In genomic region chr10:84825330-84825729, GRCh38 we compare ENCODE assay signal across 15 cellular contexts.
DNase-seq lines count a peak whose midpoint lies in the region; ATAC-seq and TF ChIP-seq lines count a peak whose summit lies in the region.
"Had no signal": no experiment of that assay in that cellular context is flagged by ENCODE, and none has a peak within 500 bp of the region (broad histone marks: within the 10 kb centered on the region; RNA-seq: fewer than 3 reads in every experiment).

No MANE protein-coding gene starts in this region.

- H3K27ac Mint-ChIP-seq in T-cell: no peak overlapping the region

- no peak overlapping the region for H4K8ac ChIP-seq in trophoblast cell (ENCODE audit: low read depth, low read length)

- no peak overlapping the region for H2AK5ac ChIP-seq in trophoblast cell (ENCODE audit: low read length)

- no peak overlapping the region for H2AFZ ChIP-seq in trophoblast cell (ENCODE audit: insufficient read depth, low read length, poor library complexity)

- peak overlapping the region; percentile 38 for H3K4me2 ChIP-seq in trophoblast cell (ENCODE audit: low read length)

- POLR2A ChIA-PET in T-cell (lab: Charles Lee): interaction anchor here in 1 of 2 donors (0.5 kb wide), 1 partner anchor 22 kb away, joined by 3 read pairs; no protein-coding TSS in a partner anchor

- no peak overlapping the region for H2BK120ac ChIP-seq in trophoblast cell (ENCODE audit: insufficient read depth, low read length, poor library complexity)

- H3K36me3 Mint-ChIP-seq in T-cell: no peaks in the 10 kb centered on the region
- H3K36me3 Mint-ChIP-seq: mesothelial cell of epicardium had no signal

- WGBS in trophoblast cell (ENCODE audit: extremely low coverage, insufficient coverage, insufficient read length): no CpG with 5 or more reads among the region's 1 CpG

- no peak overlapping the region for H3K4ac ChIP-seq in trophoblast cell (ENCODE audit: low read depth, low read length)

- H3K27me3 ChIP-seq in SJSA1 (replicated peaks): no peaks in the 10 kb centered on the region
- H3K27me3 ChIP-seq in trophoblast cell (ENCODE audit: insufficient read depth, low read length): no peaks in the 10 kb centered on the region
- H3K27me3 ChIP-seq: gastrocnemius medialis, tibial artery had no signal

- DNase-seq in GM04503 (ENCODE audit: low read depth): peak; percentile 1
- DNase-seq in SJSA1 (ENCODE audit: low read depth in 1 of 2, low spot score in 2 of 2): peak; percentile 82 to 84
- DNase-seq in fibroblast of villous mesenchyme (ENCODE audit: low read depth): peak; percentile 2
- no peak for DNase-seq in trophoblast cell
- DNase-seq in mesenteric fat pad (ENCODE audit: low spot score): no peak
- DNase-seq in stimulated activated CD4-positive, alpha-beta T cell treated with anti-CD3 and anti-CD28 coated beads, Interleukin-4, amount 100 ng/mL, for 4 hours: no peak
- no peak for DNase-seq in T-cell
- DNase-seq: activated T-cell treated with anti-CD3 and anti-CD28 coated beads, Interleukin-2, amount 50 U/mL, for 48 hours; gastrocnemius medialis; NCI-H187 treated with DMSO at 0.1 percent for 48 hours; tibial artery had no signal

- H3K4me1 Mint-ChIP-seq in T-cell: no peaks in the 10 kb centered on the region
- H3K4me1 Mint-ChIP-seq: central memory CD8-positive, alpha-beta T cell had no signal

- H2BK5ac ChIP-seq in trophoblast cell (ENCODE audit: low read depth, low read length, poor library complexity): no peak overlapping the region

- no peak overlapping the region for H3K18ac ChIP-seq in trophoblast cell (ENCODE audit: low read length)

- CTCF ChIA-PET in T-cell (lab: Charles Lee): no interaction called here

- H4K91ac ChIP-seq in trophoblast cell (ENCODE audit: low read depth, low read length): no peak overlapping the region

- no peak overlapping the region for H3K4me3 Mint-ChIP-seq in T-cell
- H3K4me3 Mint-ChIP-seq: central memory CD8-positive, alpha-beta T cell; mesothelial cell of epicardium had no signal

- H3K14ac ChIP-seq in trophoblast cell (ENCODE audit: low read length): no peak overlapping the region

- TF ChIP-seq CTCF in fibroblast of villous mesenchyme (IDR thresholded peaks at IDR 0.05; ENCODE audit: insufficient read depth, low read depth, low read length): no peak

- peaks cover 76% of the 10 kb centered on the region for H3K4me1 ChIP-seq in SJSA1 (replicated peaks)
- H3K4me1 ChIP-seq in trophoblast cell (ENCODE audit: control insufficient read depth in 1 of 2, insufficient read depth in 2 of 2, low read length in 2 of 2): peaks cover 8 to 21% of the 10 kb centered on the region in 2 experiments
- H3K4me1 ChIP-seq: Caco-2, gastrocnemius medialis had no signal

- H3K79me1 ChIP-seq in trophoblast cell (ENCODE audit: low read length): peaks cover 13% of the 10 kb centered on the region

- H3K27ac ChIP-seq in SJSA1 (peak overlapping the region; percentile 71), trophoblast cell (ENCODE audit: low read depth, low read length) (no peak overlapping the region)
- H3K27ac ChIP-seq: gastrocnemius medialis, tibial artery had no signal

- H3K9me3 Mint-ChIP-seq in T-cell: no peaks in the 10 kb centered on the region
- H3K9me3 Mint-ChIP-seq: central memory CD8-positive, alpha-beta T cell; mesothelial cell of epicardium had no signal

- no peak overlapping the region for H2BK12ac ChIP-seq in trophoblast cell (ENCODE audit: low read length)

- H3K23ac ChIP-seq in trophoblast cell (ENCODE audit: low read length): no peak overlapping the region

- no peak overlapping the region for H4K12ac ChIP-seq in trophoblast cell (ENCODE audit: low read depth, low read length)

- no peak overlapping the region for H3K9ac ChIP-seq in trophoblast cell (ENCODE audit: low read length)

- no peaks in the 10 kb centered on the region for H3K79me2 ChIP-seq in trophoblast cell (ENCODE audit: control insufficient read depth, insufficient read depth, low read length, poor library complexity)

- peaks cover 0 to 2% of the 10 kb centered on the region in 2 donors for H3K27me3 Mint-ChIP-seq in T-cell
- H3K27me3 Mint-ChIP-seq: central memory CD8-positive, alpha-beta T cell had no signal

- no peak overlapping the region for H3K4me3 ChIP-seq in SJSA1
- H3K4me3 ChIP-seq in fibroblast of villous mesenchyme (ENCODE audit: low read depth, low read length): no peak overlapping the region
- no peak overlapping the region for H3K4me3 ChIP-seq in trophoblast cell (ENCODE audit: low read depth, low read length)
- H3K4me3 ChIP-seq: gastrocnemius medialis, tibial artery had no signal

- H3K36me3 ChIP-seq in SJSA1 (no peaks in the 10 kb centered on the region), trophoblast cell (ENCODE audit: control insufficient read depth in 1 of 2, insufficient read depth in 2 of 2, low read length in 2 of 2) (no peaks in the 10 kb centered on the region)
- H3K36me3 ChIP-seq: gastrocnemius medialis, tibial artery had no signal

- H3K9me3 ChIP-seq in SJSA1 (replicated peaks): no peaks in the 10 kb centered on the region
- H3K9me3 ChIP-seq in trophoblast cell (ENCODE audit: insufficient read depth, low read depth, low read length): no peaks in the 10 kb centered on the region
- H3K9me3 ChIP-seq: Caco-2, gastrocnemius medialis, tibial artery had no signal

- ATAC-seq in GM19324 (IDR thresholded peaks at IDR 0.05; ENCODE audit: low FRiP score, unreplicated experiment) (no peak), T-cell (replicated peaks in 1 of 4) (no peak)
- ATAC-seq: gastrocnemius medialis had no signal

Comparison
In these comparisons a context has a peak if more than half of its experiments do, and no peak if none do; other contexts are left out.
1. DNase-seq: peak in GM04503 (single experiment), SJSA1 (2 of 2) and fibroblast of villous mesenchyme (single experiment); none in trophoblast cell (0 of 2), mesenteric fat pad (single experiment), stimulated activated CD4-positive, alpha-beta T cell treated with anti-CD3 and anti-CD28 coated beads, Interleukin-4, amount 100 ng/mL, for 4 hours (0 of 2) and T-cell (0 of 34).